Comparison of ENCODE assay signal across 13 cellular contexts in genomic region chr15:68739390-68740075, GRCh38.
"Had no signal": no experiment of that assay in that cellular context is flagged by ENCODE, and none has a peak within 500 bp of the region (broad histone marks: within the 10 kb centered on the region; RNA-seq: fewer than 3 reads in every experiment).

No MANE protein-coding gene starts in this region.

- ATAC-seq: activated T-cell treated with anti-CD3 and anti-CD28 coated beads, Interleukin-2, amount 50 U/mL, for 4 hours; left lung; pancreas had no signal

- DNase-seq: activated CD4-positive, alpha-beta T cell treated with anti-CD3 and anti-CD28 coated beads, Interleukin-2, amount 50 U/mL, for 1 hour; activated gamma-delta T cell; activated naive CD8-positive, alpha-beta T cell treated with anti-CD3 and anti-CD28 coated beads, Interleukin-2, amount 10 ng/mL, durations not matched to agents 7 days and 5 days; activated T-cell treated with anti-CD3 and anti-CD28 coated beads, Interleukin-2, amount 50 U/mL, for 4 hours; effector memory CD4-positive, alpha-beta T cell; left lung; mesendoderm; pancreas; retina; stimulated activated CD4-positive, alpha-beta T cell treated with anti-CD3 and anti-CD28 coated beads, Interleukin-15, amount 100 ng/mL, for 24 hours; stimulated activated CD4-positive, alpha-beta T cell treated with anti-CD3 and anti-CD28 coated beads, Interleukin-4, amount 100 ng/mL, for 24 hours; thyroid gland had no signal

- H3K36me3 Mint-ChIP-seq: activated naive CD8-positive, alpha-beta T cell treated with anti-CD3 and anti-CD28 coated beads, Interleukin-2, amount 10 ng/mL, durations not matched to agents 7 days and 5 days; neural progenitor cell had no signal

- H3K9me3 Mint-ChIP-seq: activated naive CD8-positive, alpha-beta T cell treated with anti-CD3 and anti-CD28 coated beads, Interleukin-2, amount 10 ng/mL, durations not matched to agents 7 days and 5 days; activated T-cell treated with anti-CD3 and anti-CD28 coated beads, Interleukin-2, amount 50 U/mL, for 4 hours; neural progenitor cell had no signal

- H3K27ac Mint-ChIP-seq: activated naive CD8-positive, alpha-beta T cell treated with anti-CD3 and anti-CD28 coated beads, Interleukin-2, amount 10 ng/mL, durations not matched to agents 7 days and 5 days; neural progenitor cell had no signal

- H3K4me3 Mint-ChIP-seq: activated naive CD8-positive, alpha-beta T cell treated with anti-CD3 and anti-CD28 coated beads, Interleukin-2, amount 10 ng/mL, durations not matched to agents 7 days and 5 days; activated T-cell treated with anti-CD3 and anti-CD28 coated beads, Interleukin-2, amount 50 U/mL, for 4 hours; neural progenitor cell had no signal

- H3K4me1 Mint-ChIP-seq: activated naive CD8-positive, alpha-beta T cell treated with anti-CD3 and anti-CD28 coated beads, Interleukin-2, amount 10 ng/mL, durations not matched to agents 7 days and 5 days; neural progenitor cell had no signal
